31 cellular contexts compared by ENCODE assay signal in genomic region chr22:36075230-36075629, GRCh38.
"Had no signal": no experiment of that assay in that cellular context is flagged by ENCODE, and none has a peak within 500 bp of the region (broad histone marks: within the 10 kb centered on the region; RNA-seq: fewer than 3 reads in every experiment).

No MANE protein-coding gene starts in this region.

- H3K27ac ChIP-seq: adrenal gland, ascending aorta, body of pancreas, brain microvascular endothelial cell, breast epithelium, cardiac muscle cell had no signal

- H3K4me3 ChIP-seq: adrenal gland, ascending aorta, body of pancreas, breast epithelium, cardiac muscle cell had no signal

- DNase-seq: activated gamma-delta T cell; activated gamma-delta T cell treated with Interleukin-2 at 50 U/mL for 16 hours; activated naive CD4-positive, alpha-beta T cell; activated naive CD4-positive, alpha-beta T cell treated with anti-CD3 and anti-CD28 coated beads for 36 hours; activated naive CD4-positive, alpha-beta T cell treated with anti-CD3 and anti-CD28 coated beads, Interleukin-2, amount 10 ng/mL, durations not matched to agents 7 days and 5 days; activated naive CD4-positive, alpha-beta T cell treated with anti-CD3 and anti-CD28 coated beads, Interleukin-2, amount 50 U/mL, for 16 hours; activated naive CD4-positive, alpha-beta T cell treated with Interleukin-2 at 50 U/mL for 16 hours; activated naive CD8-positive, alpha-beta T cell treated with anti-CD3 and anti-CD28 coated beads for 36 hours; activated naive CD8-positive, alpha-beta T cell treated with anti-CD3 and anti-CD28 coated beads, Interleukin-2, amount 10 ng/mL, durations not matched to agents 7 days and 5 days; activated naive CD8-positive, alpha-beta T cell treated with anti-CD3 and anti-CD28 coated beads, Interleukin-2, amount 50 U/mL, for 24 hours; activated T-cell treated with anti-CD3 and anti-CD28 coated beads for 4 hours; activated T-cell treated with anti-CD3 and anti-CD28 coated beads, Interleukin-2, amount 50 U/mL, for 1 hour; activated T-cell treated with anti-CD3 and anti-CD28 coated beads, Interleukin-2, amount 50 U/mL, for 24 hours; activated T-cell treated with anti-CD3 and anti-CD28 coated beads, Interleukin-2, amount 50 U/mL, for 4 hours; activated T-cell treated with anti-CD3 and anti-CD28 coated beads, Interleukin-2, amount 50 U/mL, for 48 hours; activated T-cell treated with anti-CD3 and anti-CD28 coated beads, Interleukin-2, amount 50 U/mL, for 72 hours; adrenal gland; amniotic stem cell; amygdala; anterior cingulate cortex; aorta; body of pancreas; brain microvascular endothelial cell; caudate nucleus; central memory CD4-positive, alpha-beta T cell; cerebellar nuclear complex had no signal

- H3K36me3 ChIP-seq: adrenal gland, ascending aorta, brain microvascular endothelial cell, breast epithelium, cardiac muscle cell had no signal

- H3K4me1 ChIP-seq: adrenal gland, ascending aorta, body of pancreas, breast epithelium had no signal

- H3K9me3 ChIP-seq: adrenal gland, ascending aorta, body of pancreas, breast epithelium had no signal

- ATAC-seq: activated naive CD4-positive, alpha-beta T cell treated with anti-CD3 and anti-CD28 coated beads, Interleukin-2, amount 50 U/mL, for 72 hours; activated naive CD8-positive, alpha-beta T cell treated with anti-CD3 and anti-CD28 coated beads, Interleukin-2, amount 50 U/mL, for 24 hours; activated T-cell treated with anti-CD3 and anti-CD28 coated beads, Interleukin-2, amount 50 U/mL, for 4 hours; activated T-cell treated with anti-CD3 and anti-CD28 coated beads, Interleukin-2, amount 50 U/mL, for 72 hours; activated T-helper 17 cell treated with anti-CD3 and anti-CD28 coated beads, Interleukin-2, amount 50 U/mL, for 72 hours; body of pancreas had no signal

- H3K27me3 ChIP-seq: adrenal gland, ascending aorta, body of pancreas, brain microvascular endothelial cell, breast epithelium, cardiac muscle cell had no signal
